ENCODE assay signal across 28 cellular contexts in genomic region chr2:169210917-169211316, GRCh38.
"Had no signal": no experiment of that assay in that cellular context is flagged by ENCODE, and none has a peak within 500 bp of the region (broad histone marks: within the 10 kb centered on the region; RNA-seq: fewer than 3 reads in every experiment).

No MANE protein-coding gene starts in this region.

- DNase-seq: colonic mucosa; cortex of kidney; dermis blood vessel endothelial cell; dorsolateral prefrontal cortex; effector CD4-positive, alpha-beta T cell; effector CD8-positive, alpha-beta T cell; effector memory CD4-positive, alpha-beta T cell; effector memory CD8-positive, alpha-beta T cell; endodermal cell; erythroblast; esophagus squamous epithelium; foreskin fibroblast; foreskin keratinocyte; foreskin melanocyte; gastrocnemius medialis; glutamatergic neuron; head of caudate nucleus; heart left ventricle; heart right ventricle had no signal

- ATAC-seq: effector memory CD8-positive, alpha-beta T cell; esophagus mucosa; foreskin keratinocyte; gastrocnemius medialis; gastroesophageal sphincter; heart left ventricle; heart right ventricle had no signal

- H3K4me1 ChIP-seq: colonic mucosa, esophagus muscularis mucosa, esophagus squamous epithelium, foreskin keratinocyte, gastrocnemius medialis, gastroesophageal sphincter, heart left ventricle, heart right ventricle had no signal

- FAIRE-seq: colon, endometrium, endothelial cell of umbilical vein, frontal cortex had no signal

- H3K36me3 ChIP-seq: colonic mucosa, esophagus muscularis mucosa, esophagus squamous epithelium, gastrocnemius medialis, gastroesophageal sphincter, heart left ventricle, heart right ventricle had no signal

- H3K9me3 ChIP-seq: colonic mucosa, esophagus muscularis mucosa, esophagus squamous epithelium, gastrocnemius medialis, gastroesophageal sphincter, heart left ventricle, heart right ventricle had no signal

- H3K27me3 ChIP-seq: colonic mucosa, dorsolateral prefrontal cortex, esophagus muscularis mucosa, esophagus squamous epithelium, gastrocnemius medialis, gastroesophageal sphincter, heart right ventricle had no signal

- H3K4me3 ChIP-seq: colonic mucosa, coronary artery, dorsolateral prefrontal cortex, esophagus muscularis mucosa, esophagus squamous epithelium, gastrocnemius medialis, gastroesophageal sphincter, heart left ventricle, heart right ventricle had no signal

- H3K27ac ChIP-seq: colonic mucosa, coronary artery, dorsolateral prefrontal cortex, epithelial cell of prostate, esophagus muscularis mucosa, esophagus squamous epithelium, foreskin keratinocyte, gastrocnemius medialis, gastroesophageal sphincter, heart left ventricle, heart right ventricle had no signal
